Comparison of ENCODE assay signal across 17 cellular contexts in the genomic region with DNA sequence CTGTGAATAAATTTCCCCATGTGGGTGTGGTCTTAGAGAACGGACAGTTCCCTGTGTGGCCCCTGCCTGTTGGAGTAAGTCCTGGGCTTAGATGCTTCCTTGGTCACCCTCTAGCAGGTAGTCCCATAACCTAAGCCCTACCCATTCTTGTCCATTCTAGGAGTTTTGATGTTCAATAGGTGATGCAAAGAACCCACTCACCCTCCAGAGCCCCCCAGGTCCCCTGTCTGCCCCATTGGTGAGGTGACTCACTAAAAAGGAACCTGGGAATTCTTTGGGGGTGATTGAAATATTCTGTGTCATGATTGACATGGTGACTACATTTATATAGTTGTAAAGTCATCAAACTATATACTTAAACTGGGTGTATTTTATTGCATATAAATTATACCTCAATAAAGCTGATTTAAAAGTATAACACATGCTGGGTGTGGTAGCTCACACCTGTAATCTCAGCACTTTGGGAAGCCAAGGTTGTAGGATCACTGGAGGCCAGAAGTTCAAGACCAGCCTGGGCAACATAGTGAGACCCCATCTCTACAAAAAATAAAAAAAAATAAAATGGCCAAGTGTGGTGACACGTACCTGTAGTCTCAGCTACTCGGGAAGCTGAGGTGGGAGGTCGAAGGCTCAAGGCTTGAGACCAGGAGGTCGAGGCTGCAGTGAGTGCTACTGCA. TPM values are rescaled to one million over a fixed set of nuclear protein-coding genes. Genes with fewer than 3 reads are reported as not detected.
DNase-seq lines count a peak whose midpoint lies in the region; ATAC-seq, FAIRE-seq and TF ChIP-seq lines count a peak whose summit lies in the region.
"Had no signal": no experiment of that assay in that cellular context is flagged by ENCODE, and none has a peak within 500 bp of the region (broad histone marks: within the 10 kb centered on the region; RNA-seq: fewer than 3 reads in every experiment).

No MANE protein-coding gene starts in this region.

- intact Hi-C loops in left colon (cut with DNase I, micrococcal nuclease) (no loop called here), transverse colon (cut with DNase I; ENCODE audit: low total_unique reads) (no loop called here)

- FAIRE-seq in colon (lab: Jason Lieb, UNC) = peak; percentile 28
- FAIRE-seq: H1, HepG2 had no signal

- WGBS in transverse colon (ENCODE audit: low coverage in 1 of 2), 2 donors = 17 to 51% methylated on average over 1 to 5 of the region's 5 CpGs

- no peak for TF ChIP-seq POLR2A in transverse colon (IDR thresholded peaks at IDR 0.05)

- peak; percentile 3 for DNase-seq in WERI-Rb-1
- DNase-seq in left colon = no peak
- peak; percentile 39 for DNase-seq in transverse colon
- DNase-seq in activated naive CD8-positive, alpha-beta T cell treated with anti-CD3 and anti-CD28 coated beads for 36 hours = no peak
- DNase-seq in NOMO-1 treated with DMSO at 0.1 percent for 48 hours (lab: John Stamatoyannopoulos, UW; ENCODE audit: unreplicated experiment) = no peak
- DNase-seq: 8988T; CD4-positive, alpha-beta memory T cell; DMS79 treated with DMSO at 0.1 percent for 48 hours; GF-D8; H9 had no signal

- H3K4me1 ChIP-seq in transverse colon = peaks cover 4 to 17% (median 15%) of the 10 kb centered on the region in 4 donors

- H3K27ac ChIP-seq in WERI-Rb-1 = no peak overlapping the region
- H3K27ac ChIP-seq in transverse colon = peak overlapping the region in 3 of 4 donors; percentile 41 to 56 (median 51)
- H3K27ac ChIP-seq: BLaER1 had no signal

- H3K4me3 ChIP-seq in WERI-Rb-1 (ENCODE audit: low read depth, low read length) = no peak overlapping the region
- H3K4me3 ChIP-seq in transverse colon = no peak overlapping the region
- H3K4me3 ChIP-seq: BLaER1 had no signal

- TF ChIP-seq CTCF in WERI-Rb-1 (IDR thresholded peaks at IDR 0.05; ENCODE audit: low read depth, low read length) = no peak
- TF ChIP-seq CTCF in transverse colon (IDR thresholded peaks at IDR 0.05) = no peak

- no peak for TF ChIP-seq EP300 in transverse colon (IDR thresholded peaks at IDR 0.05; ENCODE audit: low read depth)

- peaks cover 31% of the 10 kb centered on the region for H3K27me3 Mint-ChIP-seq in activated naive CD8-positive, alpha-beta T cell treated with anti-CD3 and anti-CD28 coated beads for 36 hours

- H3K4me1 Mint-ChIP-seq in activated naive CD8-positive, alpha-beta T cell treated with anti-CD3 and anti-CD28 coated beads for 36 hours = no peaks in the 10 kb centered on the region
- H3K4me1 Mint-ChIP-seq: CD4-positive, alpha-beta memory T cell had no signal

- H3K9me3 Mint-ChIP-seq in activated naive CD8-positive, alpha-beta T cell treated with anti-CD3 and anti-CD28 coated beads for 36 hours = no peaks in the 10 kb centered on the region

- H3K9me3 ChIP-seq in WERI-Rb-1 (ENCODE audit: severe bottlenecking) = peaks cover 27% of the 10 kb centered on the region
- no peaks in the 10 kb centered on the region for H3K9me3 ChIP-seq in transverse colon

- peak; percentile 77 for ATAC-seq in left colon
- no peak for ATAC-seq in GM19395 (IDR thresholded peaks at IDR 0.05; ENCODE audit: unreplicated experiment)
- ATAC-seq: HepG2 had no signal

- no peak overlapping the region for H3K27ac Mint-ChIP-seq in activated naive CD8-positive, alpha-beta T cell treated with anti-CD3 and anti-CD28 coated beads for 36 hours
- H3K27ac Mint-ChIP-seq: CD14-positive monocyte; CD4-positive, alpha-beta memory T cell; H9 had no signal

- no peak overlapping the region for H3K4me3 Mint-ChIP-seq in activated naive CD8-positive, alpha-beta T cell treated with anti-CD3 and anti-CD28 coated beads for 36 hours
- H3K4me3 Mint-ChIP-seq: CD14-positive monocyte; CD4-positive, alpha-beta memory T cell; H9 had no signal

- H3K27me3 ChIP-seq in WERI-Rb-1 (ENCODE audit: insufficient read depth, low read depth, severe bottlenecking) (peaks cover 47% of the 10 kb centered on the region), transverse colon (peaks cover 42% of the 10 kb centered on the region)
- H3K27me3 ChIP-seq: BLaER1 had no signal

- no peaks in the 10 kb centered on the region for H3K36me3 Mint-ChIP-seq in activated naive CD8-positive, alpha-beta T cell treated with anti-CD3 and anti-CD28 coated beads for 36 hours
- H3K36me3 Mint-ChIP-seq: CD14-positive monocyte had no signal

- H3K36me3 ChIP-seq in WERI-Rb-1 (no peaks in the 10 kb centered on the region), transverse colon (no peaks in the 10 kb centered on the region)
- H3K36me3 ChIP-seq: BLaER1 had no signal

- in situ Hi-C loops in transverse colon (cut with MboI; ENCODE audit: low pct_ligation_motif_present in 1 of 4, low pct_unique_long_range_greater_than_20kb in 1 of 4, low sequenced_read_pairs in 3 of 4) = no loop called here

RNA-seq across cellular contexts. Expression of gene GTF3C5, which starts 20.8 kb away (rescaled TPM):
- 10 to 100 TPM; 39.0 to 44.4 TPM for total RNA-seq in left colon
- 10 to 100 TPM; 44.5 to 56.9 (median 50.2) TPM for total RNA-seq in transverse colon
- total RNA-seq in activated naive CD8-positive, alpha-beta T cell treated with anti-CD3 and anti-CD28 coated beads for 36 hours = 10 to 100 TPM; 85.4 to 90.2 TPM

RNA-seq across cellular contexts. Expression of gene GFI1B, which starts 31.6 kb away (rescaled TPM):
- total RNA-seq in left colon (1 to 10 TPM in 1 of 2 donors, under 1 TPM in 1; 0.89 to 1.3 TPM), transverse colon (1 to 10 TPM in 2 of 4 donors, not detected in 2; 1.7 to 2.0 TPM)
- total RNA-seq in activated naive CD8-positive, alpha-beta T cell treated with anti-CD3 and anti-CD28 coated beads for 36 hours = not detected
- total RNA-seq: A673; CD4-positive, alpha-beta memory T cell; H9 had no signal

RNA-seq across cellular contexts. Expression of gene CEL, which starts 51.7 kb away (rescaled TPM):
- 1 to 10 TPM in 1 of 2 donors, under 1 TPM in 1; 0.64 to 2.4 TPM for total RNA-seq in left colon
- total RNA-seq in transverse colon = 1 to 10 TPM in 1 of 4 donors, under 1 TPM in 2, not detected in 1; 0.27 to 8.6 (median 0.48) TPM
- total RNA-seq in activated naive CD8-positive, alpha-beta T cell treated with anti-CD3 and anti-CD28 coated beads for 36 hours = 1 to 10 TPM; 2.3 to 2.8 TPM

Comparison
In these comparisons a context has a peak if more than half of its experiments do, and no peak if none do; other contexts are left out.
1. DNase-seq: peak in WERI-Rb-1 (single experiment) and transverse colon (single experiment); none in left colon (0 of 2), activated naive CD8-positive, alpha-beta T cell treated with anti-CD3 and anti-CD28 coated beads for 36 hours (single experiment) and NOMO-1 treated with DMSO at 0.1 percent for 48 hours (single experiment).